ENCODE assay signal across 9 cellular contexts in genomic region chr20:36065427-36065998, GRCh38.
DNase-seq lines count a peak whose midpoint lies in the region; ATAC-seq and TF ChIP-seq lines count a peak whose summit lies in the region.
"Had no signal": no experiment of that assay in that cellular context is flagged by ENCODE, and none has a peak within 500 bp of the region (broad histone marks: within the 10 kb centered on the region; RNA-seq: fewer than 3 reads in every experiment).

No MANE protein-coding gene starts in this region.

- TF ChIP-seq CTCF in left ventricle myocardium inferior (IDR thresholded peaks at IDR 0.05; ENCODE audit: borderline replicate concordance) (no peak), colonic mucosa (IDR thresholded peaks at IDR 0.05) (no peak), GM13977 (IDR thresholded peaks at IDR 0.05; ENCODE audit: extremely low read depth, insufficient read depth, missing control alignments) (no peak)

- no peak for DNase-seq in left ventricle myocardium inferior
- DNase-seq in left cardiac atrium = no peak
- DNase-seq in colonic mucosa = no peak
- no peak for DNase-seq in aorta
- no peak for DNase-seq in GM13977 (ENCODE audit: low spot score)
- DNase-seq in NCI-H2196 treated with DMSO at 0.1 percent for 48 hours (lab: John Stamatoyannopoulos, UW; ENCODE audit: unreplicated experiment) = no peak

- no peaks in the 10 kb centered on the region for H3K36me3 ChIP-seq in left ventricle myocardium inferior
- H3K36me3 ChIP-seq in colonic mucosa = no peaks in the 10 kb centered on the region
- H3K36me3 ChIP-seq in muscle layer of colon (ENCODE audit: insufficient read depth, low read length) = no peaks in the 10 kb centered on the region
- H3K36me3 ChIP-seq in aorta (ENCODE audit: control insufficient read depth in 1 of 2, insufficient read depth in 2 of 2, low read length in 1 of 2) = no peaks in the 10 kb centered on the region

- in situ Hi-C loops in GM13977 (cut with MboI; ENCODE audit: low pct_unique_long_range_greater_than_20kb, low sequenced_read_pairs, unreplicated experiment) = no loop called here

- ATAC-seq in left cardiac atrium (no peak), aorta (ENCODE audit: low FRiP score) (peak; percentile 8), HG03565 (IDR thresholded peaks at IDR 0.05; ENCODE audit: unreplicated experiment) (no peak)

- H3K4me1 ChIP-seq in left ventricle myocardium inferior (peaks cover 19% of the 10 kb centered on the region), colonic mucosa (peaks cover 5% of the 10 kb centered on the region), muscle layer of colon (ENCODE audit: insufficient read depth, low read length) (peaks cover 5% of the 10 kb centered on the region), aorta (ENCODE audit: control insufficient read depth in 1 of 2, insufficient read depth in 2 of 2, low read length in 2 of 2) (no peaks in the 10 kb centered on the region)
- H3K4me1 ChIP-seq: foreskin keratinocyte had no signal

- intact Hi-C loops in left ventricle myocardium inferior (cut with micrococcal nuclease) (no loop called here), left cardiac atrium (cut with DNase I) (no loop called here), colonic mucosa (cut with DNase I) (loop anchor here (10.0 kb wide), 1 partner anchor 69 kb away; no protein-coding TSS in a partner anchor), aorta (cut with DNase I) (loop anchor here in 1 of 2 donors (10.0 kb wide), 1 partner anchor 71 kb away; no protein-coding TSS in a partner anchor)

- no peaks in the 10 kb centered on the region for H3K9me3 ChIP-seq in left ventricle myocardium inferior (replicated peaks)
- H3K9me3 ChIP-seq in colonic mucosa = no peaks in the 10 kb centered on the region
- H3K9me3 ChIP-seq in muscle layer of colon (ENCODE audit: low read length) = no peaks in the 10 kb centered on the region
- H3K9me3 ChIP-seq in aorta (ENCODE audit: control insufficient read depth, low read length) = no peaks in the 10 kb centered on the region

- peak overlapping the region; percentile 79 to 90 for H3K9ac ChIP-seq in colonic mucosa (ENCODE audit: low read depth in 2 of 2, low read length in 2 of 2)
- H3K9ac ChIP-seq in muscle layer of colon (ENCODE audit: low read length) = no peak overlapping the region

- 69 to 76% methylated on average over 21 to 24 of the region's 24 CpGs for WGBS in aorta, 2 donors

- H3K4me3 ChIP-seq in left ventricle myocardium inferior (peak overlapping the region; percentile 76), colonic mucosa (peak overlapping the region; percentile 76), muscle layer of colon (ENCODE audit: low read depth in 1 of 2, low read length in 2 of 2) (peak overlapping the region; percentile 44 to 81), aorta (ENCODE audit: low read length in 2 of 2) (no peak overlapping the region)

- H3K27ac ChIP-seq in left ventricle myocardium inferior (replicated peaks) (peak overlapping the region; percentile 88), colonic mucosa (peak overlapping the region; percentile 74), muscle layer of colon (ENCODE audit: low read depth, low read length) (peak overlapping the region; percentile 72), aorta (ENCODE audit: low read depth in 1 of 2, low read length in 2 of 2) (peak overlapping the region in 1 of 2 donors; percentile 11)
- H3K27ac ChIP-seq: foreskin keratinocyte had no signal

- H3K27me3 ChIP-seq in left ventricle myocardium inferior (ENCODE audit: low read depth) = peaks cover 2% of the 10 kb centered on the region
- no peaks in the 10 kb centered on the region for H3K27me3 ChIP-seq in colonic mucosa
- H3K27me3 ChIP-seq in muscle layer of colon (ENCODE audit: control insufficient read depth in 1 of 2, insufficient read depth in 2 of 2, low read length in 2 of 2) = no peaks in the 10 kb centered on the region
- no peaks in the 10 kb centered on the region for H3K27me3 ChIP-seq in aorta (ENCODE audit: control insufficient read depth in 1 of 2, insufficient read depth in 2 of 2, low read length in 1 of 2)
- H3K27me3 ChIP-seq: foreskin keratinocyte had no signal

Comparison
In these comparisons a context has a peak if more than half of its experiments do, and no peak if none do; other contexts are left out.
1. H3K4me3 ChIP-seq: peak in left ventricle myocardium inferior (single experiment), colonic mucosa (single experiment) and muscle layer of colon (2 of 2); none in aorta (0 of 2).